In the genomic region with DNA sequence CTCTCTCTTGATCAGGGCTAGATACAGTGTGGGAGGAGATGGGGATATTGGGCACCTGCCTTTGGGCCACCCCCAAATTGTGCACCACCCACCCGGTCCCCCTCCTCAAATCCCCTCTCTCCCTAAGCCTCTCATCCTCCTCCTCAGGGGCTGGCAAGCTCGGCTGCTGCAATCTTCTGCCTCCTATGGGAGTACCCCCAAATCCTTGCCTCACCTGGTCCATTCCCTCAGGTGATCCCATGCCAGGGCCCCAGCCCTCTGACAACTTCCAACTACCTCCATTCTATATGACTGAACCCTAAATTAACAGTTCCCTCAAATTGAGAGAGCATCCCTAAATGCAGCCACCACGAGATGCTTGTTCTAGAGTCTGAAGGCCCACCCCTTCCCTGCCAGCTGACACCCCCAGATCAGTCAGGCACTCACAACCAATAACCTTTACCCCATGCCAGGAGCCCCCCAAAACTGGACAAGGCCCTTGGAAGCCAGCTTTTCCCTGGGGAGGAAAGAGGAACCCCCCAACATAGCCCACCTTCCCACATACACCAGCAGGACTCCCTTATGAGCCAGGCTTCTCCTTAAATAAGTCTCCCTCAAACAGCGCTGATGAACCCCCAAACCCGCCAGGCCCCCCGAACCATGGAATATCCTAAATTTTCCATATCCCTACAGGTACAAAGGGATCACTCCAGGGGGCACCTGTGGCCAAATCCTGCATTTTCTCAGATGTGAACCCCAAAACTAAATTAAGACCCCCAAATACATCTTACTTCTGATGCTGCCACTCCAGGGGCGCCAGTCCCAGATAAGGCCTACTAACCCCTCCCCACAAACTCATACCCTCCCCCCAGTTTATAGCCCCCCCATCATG, we compare ENCODE assay signal across 6 cellular contexts. TPM values are rescaled to one million over a fixed set of nuclear protein-coding genes. Genes with fewer than 3 reads are reported as not detected.
A peak's percentile ranks its signal among the peaks of the same experiment; 100 is the strongest.
DNase-seq lines count a peak whose midpoint lies in the region; ATAC-seq and TF ChIP-seq lines count a peak whose summit lies in the region.

No MANE protein-coding gene starts in this region.

- no peak overlapping the region for H3K23ac ChIP-seq in H9 (ENCODE audit: insufficient read length, low read depth, low read length)

- H3K27me3 ChIP-seq in H9 (ENCODE audit: insufficient read depth, low read length), result no peaks in the 10 kb centered on the region
- H3K27me3 ChIP-seq in brain microvascular endothelial cell (replicated peaks), result no peaks in the 10 kb centered on the region

- peaks cover 2% of the 10 kb centered on the region for H3K79me1 ChIP-seq in H9 (ENCODE audit: insufficient read depth, low read depth, low read length, poor library complexity, severe bottlenecking)

- no peak overlapping the region for H3K18ac ChIP-seq in H9 (ENCODE audit: insufficient read length, low read depth, low read length)

- no peak overlapping the region for H2BK5ac ChIP-seq in H9 (ENCODE audit: insufficient read length, low read length)

- H3K4me3 Mint-ChIP-seq in H9 (peak overlapping the region; percentile 72 to 91), neural crest cell (peak overlapping the region; percentile 91)

- peak overlapping the region; percentile 87 for H3K4me2 ChIP-seq in H9 (ENCODE audit: insufficient read depth, insufficient read length, low read length)

- H3K36me3 ChIP-seq in brain microvascular endothelial cell (replicated peaks), result peaks cover 2% of the 10 kb centered on the region

- H4K8ac ChIP-seq in H9 (replicated peaks; ENCODE audit: insufficient read length, low read depth, low read length), result no peak overlapping the region

- H3K27me3 Mint-ChIP-seq in H9 (ENCODE audit: low read depth) (no peaks in the 10 kb centered on the region; the same call in none of the 2 replicates), neural crest cell (ENCODE audit: low read depth) (peaks cover 50% of the 10 kb centered on the region)

- no peak overlapping the region for H3T11ph ChIP-seq in H9 (ENCODE audit: low read length)

- no peaks in the 10 kb centered on the region for H3K9me3 ChIP-seq in H9 (ENCODE audit: control insufficient read depth, low read depth, low read length)

- H4K91ac ChIP-seq in H9 (ENCODE audit: insufficient read length, low read depth, low read length), result no peak overlapping the region

- H3K27ac ChIP-seq in H9 (ENCODE audit: insufficient read length, low read depth, low read length) (no peak overlapping the region), brain microvascular endothelial cell (no peak overlapping the region)

- peaks cover 3% of the 10 kb centered on the region; the same call in 1 of the 2 replicates for H3K79me2 ChIP-seq in H9 (ENCODE audit: insufficient read depth, low read length)

- TF ChIP-seq CTCF in H9 (conservative IDR thresholded peaks at IDR 0.05), result no peak
- TF ChIP-seq CTCF in brain microvascular endothelial cell (IDR thresholded peaks at IDR 0.05; ENCODE audit: low read depth, low read length, missing control alignments), result no peak
- no peak for TF ChIP-seq CTCF in neural crest cell (conservative IDR thresholded peaks at IDR 0.05)

- H3K4me1 ChIP-seq in H9 (ENCODE audit: insufficient read depth, low read length), result peaks cover 3% of the 10 kb centered on the region; the same call in 1 of the 2 replicates

- no peak overlapping the region for H3K4ac ChIP-seq in H9 (ENCODE audit: low read depth, low read length)

- H2BK20ac ChIP-seq in H9 (ENCODE audit: low read depth, low read length, poor library complexity, severe bottlenecking), result no peak overlapping the region

- H3K4me1 Mint-ChIP-seq in H9 (peaks cover 67 to 68% of the 10 kb centered on the region in 2 experiments), neural crest cell (peaks cover 84% of the 10 kb centered on the region)

- no peak overlapping the region for H2AK5ac ChIP-seq in H9 (ENCODE audit: insufficient read length, low read length)

- H3K36me3 Mint-ChIP-seq in H9 (ENCODE audit: insufficient read depth in 1 of 3, low read depth in 3 of 3) (peaks cover 4 to 12% (median 7%) of the 10 kb centered on the region in 3 experiments; a peak in 5 of 7 replicates), neural crest cell (ENCODE audit: low read depth) (no peaks in the 10 kb centered on the region)

- no CpG with 5 or more reads among the region's 7 CpGs for WGBS in H9 (ENCODE audit: extremely low coverage, insufficient read length, low lambda C conversion rate)

- no peak overlapping the region for H3K56ac ChIP-seq in H9 (ENCODE audit: insufficient read length, low read depth, low read length)

- peak overlapping the region; percentile 69 for H3K4me3 ChIP-seq in brain microvascular endothelial cell (ENCODE audit: low read depth, low read length)

- H2BK12ac ChIP-seq in H9 (ENCODE audit: insufficient read length, low read depth, low read length), result no peak overlapping the region

- in situ Hi-C loops in brain microvascular endothelial cell (cut with HindIII; ENCODE audit: low pct_ligation_motif_present, low sequenced_read_pairs), result no loop called here

- H4K20me1 ChIP-seq in H9 (ENCODE audit: control insufficient read depth, insufficient read depth, insufficient read length), result no peaks in the 10 kb centered on the region

- no peak overlapping the region for H2BK120ac ChIP-seq in H9 (ENCODE audit: low read depth, low read length, poor library complexity, severe bottlenecking)

- peak overlapping the region; percentile 83 to 97 (median 96); a peak in 6 of 7 replicates for H3K27ac Mint-ChIP-seq in H9
- peak overlapping the region; percentile 91 for H3K27ac Mint-ChIP-seq in neural crest cell (ENCODE audit: unreplicated experiment)

- no peak overlapping the region for H3K14ac ChIP-seq in H9 (ENCODE audit: insufficient read depth, low read length)

- H2BK15ac ChIP-seq in H9 (ENCODE audit: low read depth, low read length), result no peak overlapping the region

- H3K23me2 ChIP-seq in H9 (ENCODE audit: insufficient read length, low read depth, low read length, poor library complexity, severe bottlenecking), result peaks cover 28% of the 10 kb centered on the region

- no peak overlapping the region for H3K9ac ChIP-seq in H9 (ENCODE audit: extremely low read depth, insufficient read length, low read length)

- H4K5ac ChIP-seq in H9 (ENCODE audit: insufficient read length, low read depth, low read length), result no peak overlapping the region

- no peak for ATAC-seq in HG02610 (IDR thresholded peaks at IDR 0.05; ENCODE audit: unreplicated experiment)
- ATAC-seq in HG03460 (IDR thresholded peaks at IDR 0.05; ENCODE audit: unreplicated experiment), result no peak

- no peaks in the 10 kb centered on the region for H3K9me3 Mint-ChIP-seq in H9
- no peaks in the 10 kb centered on the region for H3K9me3 Mint-ChIP-seq in neural crest cell

- DNase-seq in H9 (no peak), brain microvascular endothelial cell (no peak), neural crest cell (ENCODE audit: low read depth, low spot score) (no peak), GF-D8 (lab: John Stamatoyannopoulos, UW) (no peak)

- no peak overlapping the region for H2AFZ ChIP-seq in H9 (ENCODE audit: low read length)

RNA-seq across cellular contexts. Expression of gene DLG4, which starts 3.2 kb away (rescaled TPM):
- total RNA-seq in H9 (2021) (38.2 and 38.3 TPM in 2 replicates), neural crest cell (49.4 and 51.4 TPM in 2 replicates)

RNA-seq across cellular contexts. Expression of gene ACADVL, which starts 3.3 kb away (rescaled TPM):
- total RNA-seq in H9 (2021) (272 and 283 TPM in 2 replicates), neural crest cell (215 and 220 TPM in 2 replicates)

RNA-seq across cellular contexts. Expression of gene DVL2, which starts 17.8 kb away (rescaled TPM):
- total RNA-seq in H9 (2021) (82.9 and 84.1 TPM in 2 replicates), neural crest cell (130 and 140 TPM in 2 replicates)

RNA-seq across cellular contexts. Expression of gene PHF23, which starts 22.8 kb away (rescaled TPM):
- 105 and 110 TPM in 2 replicates for total RNA-seq in H9 (2021)
- 72.7 and 75.2 TPM in 2 replicates for total RNA-seq in neural crest cell

RNA-seq across cellular contexts. Expression of gene GABARAP, which starts 25.8 kb away (rescaled TPM):
- total RNA-seq in H9 (2021) (261 and 266 TPM in 2 replicates), neural crest cell (470 and 479 TPM in 2 replicates)
